In genomic region chr14:31951638-31951964, GRCh38 we compare ENCODE assay signal across 18 cellular contexts.
DNase-seq lines count a peak whose midpoint lies in the region; ATAC-seq, FAIRE-seq and TF ChIP-seq lines count a peak whose summit lies in the region.
"Had no signal": no experiment of that assay in that cellular context is flagged by ENCODE, and none has a peak within 500 bp of the region (broad histone marks: within the 10 kb centered on the region; RNA-seq: fewer than 3 reads in every experiment).

No MANE protein-coding gene starts in this region.

- H3K79me1 ChIP-seq in mesenchymal stem cell (replicated peaks; ENCODE audit: low read length, poor library complexity, severe bottlenecking) = no peaks in the 10 kb centered on the region
- H3K79me1 ChIP-seq in trophoblast cell (ENCODE audit: low read length) = peaks cover 7% of the 10 kb centered on the region

- H3K36me3 ChIP-seq in GM23338 (ENCODE audit: insufficient read depth) (no peaks in the 10 kb centered on the region; the same call in 1 of the 2 replicates), astrocyte (ENCODE audit: insufficient read depth, low read length) (no peaks in the 10 kb centered on the region), mesenchymal stem cell (ENCODE audit: control insufficient read depth in 1 of 2, insufficient read depth in 2 of 2, low read depth in 1 of 2, low read length in 2 of 2) (no peaks in the 10 kb centered on the region), trophoblast cell (ENCODE audit: control insufficient read depth in 1 of 2, insufficient read depth in 2 of 2, low read length in 2 of 2) (no peaks in the 10 kb centered on the region), left lung (no peaks in the 10 kb centered on the region)

- H4K20me1 ChIP-seq in GM23338 (replicated peaks; ENCODE audit: insufficient read depth) = no peaks in the 10 kb centered on the region
- no peaks in the 10 kb centered on the region for H4K20me1 ChIP-seq in astrocyte (ENCODE audit: insufficient read depth, low read length)

- H3K4me1 Mint-ChIP-seq in GM23338 (peaks cover 20% of the 10 kb centered on the region), astrocyte (ENCODE audit: low read depth, unreplicated experiment) (peaks cover 36% of the 10 kb centered on the region)

- no peak for FAIRE-seq in astrocyte (lab: Jason Lieb, UNC)
- FAIRE-seq: G401.6, GM12891 had no signal

- H3K4me2 ChIP-seq in GM23338 = no peak overlapping the region
- H3K4me2 ChIP-seq in astrocyte (ENCODE audit: low read length) = peak overlapping the region; percentile 67
- no peak overlapping the region for H3K4me2 ChIP-seq in mesenchymal stem cell (ENCODE audit: low read length, poor library complexity, severe bottlenecking)
- H3K4me2 ChIP-seq in trophoblast cell (ENCODE audit: low read length) = no peak overlapping the region

- H3K4ac ChIP-seq in mesenchymal stem cell (ENCODE audit: low read depth in 1 of 2, low read length in 2 of 2) (peak overlapping the region; percentile 29 to 58), trophoblast cell (ENCODE audit: low read depth, low read length) (no peak overlapping the region)

- no peak overlapping the region for H3K27ac Mint-ChIP-seq in GM23338
- no peak overlapping the region for H3K27ac Mint-ChIP-seq in astrocyte (ENCODE audit: unreplicated experiment)
- H3K27ac Mint-ChIP-seq: CD4-positive, alpha-beta T cell had no signal

- TF ChIP-seq CTCF in GM23338 (conservative IDR thresholded peaks at IDR 0.05; ENCODE audit: low read depth in 2 of 2) = no peak
- TF ChIP-seq CTCF in astrocyte (IDR thresholded peaks at IDR 0.05; ENCODE audit: insufficient read depth, low read depth, low read length) = no peak
- no peak for TF ChIP-seq CTCF in left lung (IDR thresholded peaks at IDR 0.05)

- no peak for ATAC-seq in GM23338
- no peak for ATAC-seq in left lung
- no peak for ATAC-seq in GM21367 (IDR thresholded peaks at IDR 0.05; ENCODE audit: unreplicated experiment)
- ATAC-seq: Panc1 had no signal

- no peak overlapping the region for H3K4me3 Mint-ChIP-seq in GM23338
- H3K4me3 Mint-ChIP-seq in astrocyte (ENCODE audit: unreplicated experiment) = no peak overlapping the region
- H3K4me3 Mint-ChIP-seq: CD4-positive, alpha-beta T cell had no signal

- no peak overlapping the region for H2BK5ac ChIP-seq in mesenchymal stem cell (ENCODE audit: low read depth, low read length, poor library complexity, severe bottlenecking)
- no peak overlapping the region for H2BK5ac ChIP-seq in trophoblast cell (ENCODE audit: low read depth, low read length, poor library complexity)

- H2BK120ac ChIP-seq in mesenchymal stem cell (ENCODE audit: low read depth, low read length) (no peak overlapping the region), trophoblast cell (ENCODE audit: insufficient read depth, low read length, poor library complexity) (no peak overlapping the region)

- H3K9me3 Mint-ChIP-seq in GM23338 (peaks cover 7% of the 10 kb centered on the region), astrocyte (ENCODE audit: unreplicated experiment) (peaks cover 2% of the 10 kb centered on the region)
- H3K9me3 Mint-ChIP-seq: CD4-positive, alpha-beta T cell had no signal

- H3K18ac ChIP-seq in mesenchymal stem cell (ENCODE audit: low read depth in 1 of 2, low read length in 2 of 2) (peak overlapping the region; percentile 81 to 93), trophoblast cell (ENCODE audit: low read length) (no peak overlapping the region)

- peak overlapping the region; percentile 6 for H3K9ac ChIP-seq in astrocyte (ENCODE audit: low read length)
- no peak overlapping the region for H3K9ac ChIP-seq in mesenchymal stem cell (ENCODE audit: low read length)
- H3K9ac ChIP-seq in trophoblast cell (ENCODE audit: low read length) = no peak overlapping the region

- H2AK5ac ChIP-seq in mesenchymal stem cell (ENCODE audit: low read length, severe bottlenecking) = no peak overlapping the region
- no peak overlapping the region for H2AK5ac ChIP-seq in trophoblast cell (ENCODE audit: low read length)

- peaks cover 13% of the 10 kb centered on the region for H3K4me1 ChIP-seq in GM23338 (ENCODE audit: insufficient read depth)
- H3K4me1 ChIP-seq in astrocyte (ENCODE audit: insufficient read depth, low read length) = peaks cover 15% of the 10 kb centered on the region
- H3K4me1 ChIP-seq in mesenchymal stem cell (ENCODE audit: control insufficient read depth, insufficient read depth, low read depth, low read length) = peaks cover 2% of the 10 kb centered on the region
- H3K4me1 ChIP-seq in trophoblast cell (ENCODE audit: control insufficient read depth in 1 of 2, insufficient read depth in 2 of 2, low read length in 2 of 2) = peaks cover 14 to 27% of the 10 kb centered on the region in 2 experiments
- H3K4me1 ChIP-seq in left lung = peaks cover 0 to 4% of the 10 kb centered on the region in 2 donors

- 72% methylated on average over 4 of the region's 4 CpGs for WGBS in mesenchymal stem cell
- WGBS in trophoblast cell (ENCODE audit: extremely low coverage, insufficient coverage, insufficient read length) = no CpG with 5 or more reads among the region's 4 CpGs

- H3K9me3 ChIP-seq in astrocyte (ENCODE audit: insufficient read depth, low read depth, low read length) (no peaks in the 10 kb centered on the region), mesenchymal stem cell (ENCODE audit: control insufficient read depth, low read length) (no peaks in the 10 kb centered on the region), trophoblast cell (ENCODE audit: insufficient read depth, low read depth, low read length) (no peaks in the 10 kb centered on the region), left lung (no peaks in the 10 kb centered on the region)

- no peaks in the 10 kb centered on the region for H3K79me2 ChIP-seq in GM23338 (replicated peaks; ENCODE audit: insufficient read depth)
- H3K79me2 ChIP-seq in astrocyte (ENCODE audit: insufficient read depth, low read length) = no peaks in the 10 kb centered on the region
- H3K79me2 ChIP-seq in trophoblast cell (ENCODE audit: control insufficient read depth, insufficient read depth, low read length, poor library complexity) = no peaks in the 10 kb centered on the region

- H3K23ac ChIP-seq in mesenchymal stem cell (ENCODE audit: low read length in 2 of 2) (no peak overlapping the region), trophoblast cell (ENCODE audit: low read length) (no peak overlapping the region)

- H3K4me3 ChIP-seq in GM23338 (no peak overlapping the region), astrocyte (ENCODE audit: insufficient read depth, low read depth, low read length) (no peak overlapping the region), mesenchymal stem cell (ENCODE audit: insufficient read depth in 1 of 2, low read depth in 1 of 2, low read length in 2 of 2) (no peak overlapping the region), trophoblast cell (ENCODE audit: low read depth, low read length) (no peak overlapping the region), left lung (no peak overlapping the region)

- peak overlapping the region; percentile 83 for H4K8ac ChIP-seq in mesenchymal stem cell (ENCODE audit: low read length)
- H4K8ac ChIP-seq in trophoblast cell (ENCODE audit: low read depth, low read length) = peak overlapping the region; percentile 59

- no peak overlapping the region for H3K27ac ChIP-seq in GM23338 (ENCODE audit: low read depth)
- no peak overlapping the region for H3K27ac ChIP-seq in astrocyte (ENCODE audit: low read depth, low read length)
- no peak overlapping the region for H3K27ac ChIP-seq in mesenchymal stem cell (ENCODE audit: low read length, poor library complexity, severe bottlenecking)
- no peak overlapping the region for H3K27ac ChIP-seq in trophoblast cell (ENCODE audit: low read depth, low read length)
- H3K27ac ChIP-seq in left lung = no peak overlapping the region

- DNase-seq in GM23338 (ENCODE audit: low spot score) (no peak), astrocyte (ENCODE audit: low read depth) (no peak), mesenchymal stem cell (no peak), trophoblast cell (no peak), left lung (no peak)
- no peak for DNase-seq in activated naive CD4-positive, alpha-beta T cell treated with Interleukin-2 at 50 U/mL for 16 hours
- DNase-seq: ACHN; Calu3; CD4-positive, alpha-beta T cell; DMS79 treated with DMSO at 0.1 percent for 48 hours; Karpas-422; NCI-H1105 treated with DMSO at 0.1 percent for 48 hours; NCI-H187 treated with DMSO at 0.1 percent for 48 hours; Right ventricle myocardium superior had no signal

- H3K36me3 Mint-ChIP-seq in GM23338 (ENCODE audit: low read depth) (peaks cover 4% of the 10 kb centered on the region; the same call in 1 of the 3 replicates), astrocyte (ENCODE audit: low read depth, unreplicated experiment) (peaks cover 2% of the 10 kb centered on the region)

- no peaks in the 10 kb centered on the region for H3K27me3 ChIP-seq in GM23338 (ENCODE audit: insufficient read depth)
- no peaks in the 10 kb centered on the region for H3K27me3 ChIP-seq in astrocyte (ENCODE audit: insufficient read depth, low read length)
- H3K27me3 ChIP-seq in mesenchymal stem cell (ENCODE audit: control insufficient read depth in 1 of 2, insufficient read depth in 1 of 2, low read length in 2 of 2) = no peaks in the 10 kb centered on the region
- H3K27me3 ChIP-seq in trophoblast cell (ENCODE audit: insufficient read depth, low read length) = no peaks in the 10 kb centered on the region
- H3K27me3 ChIP-seq in left lung = no peaks in the 10 kb centered on the region

- peak overlapping the region; percentile 95 for H4K91ac ChIP-seq in mesenchymal stem cell (ENCODE audit: low read length)
- no peak overlapping the region for H4K91ac ChIP-seq in trophoblast cell (ENCODE audit: low read depth, low read length)

- H2AFZ ChIP-seq in GM23338 (peak overlapping the region; percentile 95), astrocyte (ENCODE audit: low read depth, low read length) (peak overlapping the region; percentile 55), mesenchymal stem cell (ENCODE audit: low read depth, low read length) (no peak overlapping the region), trophoblast cell (ENCODE audit: insufficient read depth, low read length, poor library complexity) (peak overlapping the region; percentile 5)

- peaks cover 7% of the 10 kb centered on the region for H3K27me3 Mint-ChIP-seq in GM23338 (ENCODE audit: insufficient read depth, low read depth, poor library complexity)
- no peaks in the 10 kb centered on the region for H3K27me3 Mint-ChIP-seq in astrocyte (ENCODE audit: low read depth, unreplicated experiment)

- H3K14ac ChIP-seq in mesenchymal stem cell (ENCODE audit: low read length in 2 of 2) (peak overlapping the region in 1 of 2 experiments; percentile 45), trophoblast cell (ENCODE audit: low read length) (no peak overlapping the region)

- H2BK15ac ChIP-seq in mesenchymal stem cell (ENCODE audit: low read depth, poor library complexity, severe bottlenecking) = no peak overlapping the region

- no peaks in the 10 kb centered on the region for H3F3A ChIP-seq in GM23338 (replicated peaks; ENCODE audit: low read depth)

- no peaks in the 10 kb centered on the region for H3K9me2 ChIP-seq in GM23338 (ENCODE audit: insufficient read depth)

- no peak overlapping the region for H4K12ac ChIP-seq in trophoblast cell (ENCODE audit: low read depth, low read length)

- H2BK12ac ChIP-seq in mesenchymal stem cell (ENCODE audit: low read length in 2 of 2) (peak overlapping the region; percentile 73 to 87), trophoblast cell (ENCODE audit: low read length) (no peak overlapping the region)

- intact Hi-C loops in left lung (cut with DNase I) = no loop called here

TF ChIP-seq in GM23338, 12 proteins besides CTCF, POLR2A, EP300 and RAD21 (continues in another document):
- TF ChIP-seq NANOG (IDR thresholded peaks at IDR 0.05; ENCODE audit: borderline replicate concordance) = no peak
